Comparison of ENCODE assay signal across 15 cellular contexts in the genomic region with DNA sequence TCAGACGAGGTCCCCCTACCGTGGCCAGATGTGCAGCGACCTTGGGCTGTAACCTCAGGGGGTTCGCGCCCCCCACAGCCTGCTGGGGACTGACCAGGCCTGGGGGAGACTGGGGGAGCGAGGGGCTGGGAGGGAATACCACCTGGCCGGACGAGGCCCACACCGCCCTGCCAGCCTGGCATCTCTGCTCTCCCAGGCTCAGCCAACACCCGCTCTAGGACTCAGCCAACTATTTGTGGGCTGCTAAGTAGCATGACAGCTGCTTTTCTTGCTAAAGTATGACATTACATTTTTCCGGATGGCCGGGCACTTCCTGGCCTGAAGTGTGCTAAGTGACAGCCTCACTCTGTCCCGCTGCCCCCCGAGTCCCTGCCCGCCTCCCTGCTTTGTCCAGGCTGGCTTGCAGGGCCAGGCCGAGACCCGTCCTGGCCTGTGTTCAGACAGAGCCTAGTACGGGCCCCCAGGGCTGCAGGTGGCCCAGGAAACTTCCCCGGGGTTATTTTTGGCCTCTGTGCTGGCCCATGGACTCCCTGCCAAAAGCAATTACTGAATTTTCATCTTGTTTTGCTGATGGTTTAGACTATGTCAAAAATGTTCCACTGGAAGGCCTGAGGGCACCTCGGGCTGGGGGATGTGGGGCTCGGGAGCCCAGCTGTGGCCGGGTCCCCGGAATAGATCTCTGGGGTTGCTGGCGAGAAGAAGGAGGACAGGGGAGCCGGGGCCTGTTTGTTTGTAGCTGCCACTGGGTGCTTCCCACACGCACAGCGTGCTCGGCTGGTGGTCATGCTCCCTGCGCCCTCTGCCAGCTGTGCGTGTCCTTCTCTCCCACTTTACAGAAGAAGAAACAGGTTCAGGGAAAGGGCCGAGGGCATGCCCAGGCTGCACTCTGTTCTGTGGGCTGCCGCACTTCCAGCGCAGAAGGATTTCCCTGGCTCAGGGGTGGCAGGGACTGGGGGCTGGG. TPM values are rescaled to one million over a fixed set of nuclear protein-coding genes. Genes with fewer than 3 reads are reported as not detected.
DNase-seq lines count a peak whose midpoint lies in the region; ATAC-seq and TF ChIP-seq lines count a peak whose summit lies in the region.
"Had no signal": no experiment of that assay in that cellular context is flagged by ENCODE, and none has a peak within 500 bp of the region (broad histone marks: within the 10 kb centered on the region; RNA-seq: fewer than 3 reads in every experiment).

No MANE protein-coding gene starts in this region.

- peak overlapping the region in 7 of 11 experiments; percentile 14 to 29 (median 20); a peak in 8 of 22 replicates for H3K4me2 ChIP-seq in BLaER1 treated with 17β-estradiol and CSF1 and Interleukin-3, amounts not matched to agents 10 nM and 100 nM
- peak overlapping the region; percentile 24 for H3K4me2 ChIP-seq in osteoblast (ENCODE audit: insufficient read depth, low read length)
- H3K4me2 ChIP-seq in Karpas-422 (ENCODE audit: low read depth, low read length, poor library complexity, severe bottlenecking) = no peak overlapping the region

- no peak for ATAC-seq in GM21360 (IDR thresholded peaks at IDR 0.05; ENCODE audit: unreplicated experiment)
- ATAC-seq in left lobe of liver = no peak
- ATAC-seq in HG02885 (IDR thresholded peaks at IDR 0.05; ENCODE audit: poor library complexity, unreplicated experiment) = no peak
- ATAC-seq: foreskin keratinocyte had no signal

- no peaks in the 10 kb centered on the region for H3K27me3 ChIP-seq in BLaER1 treated with 17β-estradiol and CSF1 and Interleukin-3, amounts not matched to agents 10 nM and 100 nM
- H3K27me3 ChIP-seq in Peyer's patch (peaks cover 0 to 5% of the 10 kb centered on the region in 2 donors), osteoblast (ENCODE audit: insufficient read depth, low read length) (peaks cover 3% of the 10 kb centered on the region), Karpas-422 (ENCODE audit: low read length) (no peaks in the 10 kb centered on the region)

- no peak for TF ChIP-seq CTCF in Peyer's patch (IDR thresholded peaks at IDR 0.05)
- no peak for TF ChIP-seq CTCF in osteoblast (IDR thresholded peaks at IDR 0.05; ENCODE audit: extremely low read depth, low read depth, low read length)

- H3K27ac ChIP-seq in BLaER1 treated with 17β-estradiol and CSF1 and Interleukin-3, amounts not matched to agents 10 nM and 100 nM = 0 out of 22 replicates have a peak overlapping the region, but pooled peaks of 1 of the 11 experiments have one; percentile 15
- H3K27ac ChIP-seq in Peyer's patch (peak overlapping the region; percentile 13 to 68 (median 28)), osteoblast (ENCODE audit: low read depth, low read length) (no peak overlapping the region), Karpas-422 (ENCODE audit: low read length) (no peak overlapping the region)
- H3K27ac ChIP-seq: foreskin keratinocyte, SK-N-MC had no signal

- H2AFZ ChIP-seq in osteoblast (ENCODE audit: low read length) = peak overlapping the region; percentile 21
- no peak overlapping the region for H2AFZ ChIP-seq in Karpas-422 (ENCODE audit: low read length)

- TF ChIP-seq POLR2A in Peyer's patch (IDR thresholded peaks at IDR 0.05) = no peak

- H3K4me1 ChIP-seq in BLaER1 treated with 17β-estradiol and CSF1 and Interleukin-3, amounts not matched to agents 10 nM and 100 nM = peaks cover 20 to 46% (median 31%) of the 10 kb centered on the region in 10 experiments
- H3K4me1 ChIP-seq in Peyer's patch = no peaks in the 10 kb centered on the region
- peaks cover 12% of the 10 kb centered on the region for H3K4me1 ChIP-seq in osteoblast (ENCODE audit: insufficient read depth, low read length)
- no peaks in the 10 kb centered on the region for H3K4me1 ChIP-seq in Karpas-422 (ENCODE audit: low read length)
- H3K4me1 ChIP-seq: foreskin keratinocyte had no signal

- H3K9me2 ChIP-seq in Karpas-422 (replicated peaks; ENCODE audit: insufficient read depth, low read length) = no peaks in the 10 kb centered on the region

- no peaks in the 10 kb centered on the region for H3K36me3 ChIP-seq in BLaER1 treated with 17β-estradiol and CSF1 and Interleukin-3, amounts not matched to agents 10 nM and 100 nM
- H3K36me3 ChIP-seq in Peyer's patch (no peaks in the 10 kb centered on the region), osteoblast (ENCODE audit: insufficient read depth, low read length) (no peaks in the 10 kb centered on the region), Karpas-422 (ENCODE audit: insufficient read depth, low read length) (no peaks in the 10 kb centered on the region)

- no peaks in the 10 kb centered on the region for H3K79me2 ChIP-seq in osteoblast (ENCODE audit: insufficient read depth, low read length)
- H3K79me2 ChIP-seq in Karpas-422 (ENCODE audit: low read length) = no peaks in the 10 kb centered on the region

- no peaks in the 10 kb centered on the region for H3K9me3 ChIP-seq in BLaER1 treated with 17β-estradiol and CSF1 and Interleukin-3, amounts not matched to agents 10 nM and 100 nM (replicated peaks in 1 of 11)
- H3K9me3 ChIP-seq in Peyer's patch (no peaks in the 10 kb centered on the region), osteoblast (ENCODE audit: low read depth, low read length) (no peaks in the 10 kb centered on the region), Karpas-422 (ENCODE audit: low read length) (no peaks in the 10 kb centered on the region)

- no peaks in the 10 kb centered on the region for H4K20me1 ChIP-seq in BLaER1 treated with 17β-estradiol and CSF1 and Interleukin-3, amounts not matched to agents 10 nM and 100 nM
- no peaks in the 10 kb centered on the region for H4K20me1 ChIP-seq in osteoblast (ENCODE audit: insufficient read depth, low read length)
- no peaks in the 10 kb centered on the region for H4K20me1 ChIP-seq in Karpas-422 (ENCODE audit: insufficient read depth, low read depth, low read length)

- H3K4me3 ChIP-seq in BLaER1 treated with 17β-estradiol and CSF1 and Interleukin-3, amounts not matched to agents 10 nM and 100 nM = no peak overlapping the region
- no peak overlapping the region for H3K4me3 ChIP-seq in Peyer's patch
- no peak overlapping the region for H3K4me3 ChIP-seq in osteoblast (ENCODE audit: insufficient read depth, low read length)
- no peak overlapping the region for H3K4me3 ChIP-seq in Karpas-422 (ENCODE audit: low read length)
- H3K4me3 ChIP-seq: SK-N-MC had no signal

- H3K9ac ChIP-seq in BLaER1 treated with 17β-estradiol and CSF1 and Interleukin-3, amounts not matched to agents 10 nM and 100 nM = peak overlapping the region in 4 of 11 experiments; percentile 28 to 44 (median 30); a peak in 5 of 22 replicates
- H3K9ac ChIP-seq in Karpas-422 (ENCODE audit: low read length) = no peak overlapping the region

- DNase-seq in Peyer's patch = no peak
- peak; percentile 31 for DNase-seq in fibroblast of gingiva (ENCODE audit: low read depth)
- peak; percentile 98 for DNase-seq in osteoblast (ENCODE audit: insufficient read length, low spot score, missing footprints)
- no peak for DNase-seq in left lobe of liver (ENCODE audit: low spot score)
- DNase-seq in Karpas-422 = no peak
- DNase-seq: activated CD4-positive, alpha-beta T cell treated with anti-CD3 and anti-CD28 coated beads for 4 hours; activated effector memory CD4-positive, alpha-beta T cell treated with anti-CD3 and anti-CD28 coated beads, Interleukin-2, amount 50 U/mL, for 16 hours; Kasumi-1 had no signal

RNA-seq across cellular contexts. Expression of gene SLC2A6, which starts 13.4 kb away (rescaled TPM):
- total RNA-seq in Peyer's patch (10 to 100 TPM in 1 of 4 donors, 1 to 10 TPM in 2, under 1 TPM in 1; 0.95 to 10.7 (median 2.2) TPM), osteoblast (25.3 TPM in 2 replicates), left lobe of liver (1.3 TPM)
- total RNA-seq in Karpas-422 (2014; rRNA removed; shearing (Covaris generic); ENCODE audit: low replicate concordance) = 10.6 and 32.0 TPM in 2 replicates

RNA-seq across cellular contexts. Expression of gene MYMK, which starts 32.4 kb away (rescaled TPM):
- total RNA-seq in Peyer's patch (not detected), osteoblast (not detected in 2 replicates), left lobe of liver (not detected)
- total RNA-seq in Karpas-422 (2014; rRNA removed; shearing (Covaris generic); ENCODE audit: low replicate concordance) = not detected in 2 replicates
- total RNA-seq: foreskin keratinocyte, lung microvascular endothelial cell, renal cortical epithelial cell had no signal

RNA-seq across cellular contexts. Expression of gene CACFD1, which starts 32.6 kb away (rescaled TPM):
- total RNA-seq in Peyer's patch (10 to 100 TPM; 13.2 to 68.5 (median 54.4) TPM), osteoblast (8.0 and 9.0 TPM in 2 replicates), left lobe of liver (30.0 TPM)
- 4.5 and 15.3 TPM in 2 replicates for total RNA-seq in Karpas-422 (2014; rRNA removed; shearing (Covaris generic); ENCODE audit: low replicate concordance)

RNA-seq across cellular contexts. Expression of gene ADAMTSL2, which starts 42.2 kb away (rescaled TPM):
- total RNA-seq in Peyer's patch (10 to 100 TPM in 1 of 4 donors, 1 to 10 TPM in 2, under 1 TPM in 1; 0.40 to 14.0 (median 1.8) TPM), osteoblast (under 0.01 and 0.29 TPM in 2 replicates), left lobe of liver (18.0 TPM)
- total RNA-seq in Karpas-422 (2014; rRNA removed; shearing (Covaris generic); ENCODE audit: low replicate concordance) = not detected in 2 replicates
- total RNA-seq: foreskin keratinocyte had no signal

Comparison
In these comparisons a context has a peak if more than half of its experiments do, and no peak if none do; other contexts are left out.
1. H3K27ac ChIP-seq: peak in Peyer's patch (4 of 4); none in osteoblast (single experiment) and Karpas-422 (single experiment).
2. DNase-seq: peak in fibroblast of gingiva (single experiment) and osteoblast (single experiment); none in Peyer's patch (0 of 3), left lobe of liver (single experiment) and Karpas-422 (single experiment).